10 cellular contexts compared by ENCODE assay signal in genomic region chr6:108797951-108798671, GRCh38. TPM values are rescaled to one million over a fixed set of nuclear protein-coding genes. Genes with fewer than 3 reads are reported as not detected.
DNase-seq lines count a peak whose midpoint lies in the region; ATAC-seq lines count a peak whose summit lies in the region.
"Had no signal": no experiment of that assay in that cellular context is flagged by ENCODE, and none has a peak within 500 bp of the region (broad histone marks: within the 10 kb centered on the region; RNA-seq: fewer than 3 reads in every experiment).

No MANE protein-coding gene starts in this region.

- peak overlapping the region; percentile 23 for H3K4me3 Mint-ChIP-seq in activated T-cell treated with anti-CD3 and anti-CD28 coated beads, Interleukin-2, amount 50 U/mL, for 4 hours
- H3K4me3 Mint-ChIP-seq in activated T-helper 17 cell treated with anti-CD3 and anti-CD28 coated beads, Interleukin-2, amount 50 U/mL, for 72 hours, result peak overlapping the region; percentile 75
- H3K4me3 Mint-ChIP-seq: HFFc6 had no signal

- H3K4me1 Mint-ChIP-seq in activated T-cell treated with anti-CD3 and anti-CD28 coated beads, Interleukin-2, amount 50 U/mL, for 4 hours (ENCODE audit: low read depth), result peaks cover 28% of the 10 kb centered on the region
- H3K4me1 Mint-ChIP-seq in activated T-helper 17 cell treated with anti-CD3 and anti-CD28 coated beads, Interleukin-2, amount 50 U/mL, for 72 hours, result peaks cover 12% of the 10 kb centered on the region

- H3K9me3 Mint-ChIP-seq in activated T-cell treated with anti-CD3 and anti-CD28 coated beads, Interleukin-2, amount 50 U/mL, for 4 hours, result no peaks in the 10 kb centered on the region
- H3K9me3 Mint-ChIP-seq in activated T-helper 17 cell treated with anti-CD3 and anti-CD28 coated beads, Interleukin-2, amount 50 U/mL, for 72 hours, result no peaks in the 10 kb centered on the region
- H3K9me3 Mint-ChIP-seq: HFFc6 had no signal

- no peaks in the 10 kb centered on the region for H3K36me3 Mint-ChIP-seq in activated T-cell treated with anti-CD3 and anti-CD28 coated beads, Interleukin-2, amount 50 U/mL, for 4 hours (ENCODE audit: insufficient read depth)
- no peaks in the 10 kb centered on the region for H3K36me3 Mint-ChIP-seq in activated T-helper 17 cell treated with anti-CD3 and anti-CD28 coated beads, Interleukin-2, amount 50 U/mL, for 72 hours (ENCODE audit: low read depth)

- ATAC-seq in activated T-cell treated with anti-CD3 and anti-CD28 coated beads, Interleukin-2, amount 50 U/mL, for 4 hours, result peak in 1 of 2 donors; percentile 19
- ATAC-seq in activated T-helper 17 cell treated with anti-CD3 and anti-CD28 coated beads, Interleukin-2, amount 50 U/mL, for 72 hours (replicated peaks), result peak; percentile 10

- H3K27me3 Mint-ChIP-seq in activated T-cell treated with anti-CD3 and anti-CD28 coated beads, Interleukin-2, amount 50 U/mL, for 4 hours (ENCODE audit: low read depth), result no peaks in the 10 kb centered on the region
- no peaks in the 10 kb centered on the region for H3K27me3 Mint-ChIP-seq in activated T-helper 17 cell treated with anti-CD3 and anti-CD28 coated beads, Interleukin-2, amount 50 U/mL, for 72 hours

- no peak for DNase-seq in activated T-cell treated with anti-CD3 and anti-CD28 coated beads, Interleukin-2, amount 50 U/mL, for 4 hours
- DNase-seq in activated T-cell treated with anti-CD3 and anti-CD28 coated beads, Interleukin-2, amount 50 U/mL, for 48 hours, result no peak
- DNase-seq in kidney tubule cell (ENCODE audit: low spot score), result peak; percentile 99
- peak in 2 of 49 donors; percentile 52 to 64 for DNase-seq in substantia nigra (lab: John Stamatoyannopoulos, UW)
- no peak for DNase-seq in NCI-H2227 (lab: John Stamatoyannopoulos, UW; ENCODE audit: unreplicated experiment)
- DNase-seq in iPS-NIHi7 (ENCODE audit: extremely low spot score), result no peak
- DNase-seq in NCI-H1092 treated with DMSO at 0.1 percent for 48 hours (lab: John Stamatoyannopoulos, UW), result no peak
- DNase-seq: HFFc6, T1000 had no signal

- H3K27ac ChIP-seq in substantia nigra (ENCODE audit: low read depth, low read length, poor library complexity, severe bottlenecking), result peak overlapping the region; percentile 33

- H3K27ac Mint-ChIP-seq in activated T-helper 17 cell treated with anti-CD3 and anti-CD28 coated beads, Interleukin-2, amount 50 U/mL, for 72 hours, result peak overlapping the region; percentile 61
- H3K27ac Mint-ChIP-seq: HFFc6 had no signal

RNA-seq across cellular contexts. Expression of gene ARMC2, which starts 50.1 kb away (rescaled TPM):
- total RNA-seq in activated T-cell treated with anti-CD3 and anti-CD28 coated beads, Interleukin-2, amount 50 U/mL, for 4 hours, result 1 to 10 TPM; 2.2 to 2.8 (median 2.3) TPM
- 1 to 10 TPM; 2.9 to 5.7 TPM for total RNA-seq in activated T-helper 17 cell treated with anti-CD3 and anti-CD28 coated beads, Interleukin-2, amount 50 U/mL, for 72 hours
